Comparison of ENCODE assay signal across 10 cellular contexts in the genomic region with DNA sequence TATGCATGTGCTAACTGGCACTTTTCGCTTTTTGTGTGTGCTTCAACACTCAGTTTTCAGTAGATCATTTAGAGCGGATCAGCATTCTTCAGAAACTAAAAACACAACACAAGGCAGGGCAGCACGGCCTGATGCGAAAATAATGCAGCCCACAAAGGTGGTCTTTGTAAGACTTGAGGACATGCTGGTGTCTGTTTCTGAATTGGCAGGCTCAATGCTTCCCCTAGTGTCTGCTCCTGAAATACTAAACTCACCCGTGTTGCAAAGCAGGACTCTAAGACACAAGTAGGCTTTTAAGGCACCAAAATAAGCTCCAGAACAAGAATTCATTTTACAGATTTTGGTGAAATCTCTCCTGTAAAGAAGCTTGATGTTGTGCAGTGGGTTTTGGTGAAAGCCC.
DNase-seq lines count a peak whose midpoint lies in the region; FAIRE-seq and TF ChIP-seq lines count a peak whose summit lies in the region.
"Had no signal": no experiment of that assay in that cellular context is flagged by ENCODE, and none has a peak within 500 bp of the region (broad histone marks: within the 10 kb centered on the region; RNA-seq: fewer than 3 reads in every experiment).

No MANE protein-coding gene starts in this region.

- DNase-seq in GM06990 (ENCODE audit: extremely low read depth, insufficient read length) (no peak), Karpas-422 (peak; percentile 41), chondrocyte (ENCODE audit: low spot score) (no peak), frontal cortex (ENCODE audit: low spot score in 2 of 2) (no peak), mucosa of gallbladder (ENCODE audit: low spot score) (no peak), kidney tubule cell (ENCODE audit: low spot score) (no peak), NOMO-1 treated with DMSO at 0.1 percent for 48 hours (lab: John Stamatoyannopoulos, UW; ENCODE audit: unreplicated experiment) (no peak)
- DNase-seq: activated CD8-positive, alpha-beta memory T cell treated with anti-CD3 and anti-CD28 coated beads for 24 hours had no signal

- no peaks in the 10 kb centered on the region for H3K9me3 Mint-ChIP-seq in chondrocyte (ENCODE audit: low read depth)

- no peak for TF ChIP-seq EP300 in neural cell (conservative IDR thresholded peaks at IDR 0.05; ENCODE audit: poor library complexity, severe bottlenecking)

- H3K9me2 ChIP-seq in Karpas-422 (replicated peaks; ENCODE audit: insufficient read depth, low read length) (no peaks in the 10 kb centered on the region), neural cell (ENCODE audit: insufficient read depth, low read length) (no peaks in the 10 kb centered on the region)

- H2AFZ ChIP-seq in Karpas-422 (ENCODE audit: low read length) (no peak overlapping the region), neural cell (ENCODE audit: low read depth, low read length) (no peak overlapping the region)

- no peak overlapping the region for H3K27ac Mint-ChIP-seq in chondrocyte (ENCODE audit: unreplicated experiment)

- no peak overlapping the region for H3K4me3 ChIP-seq in GM06990 (replicated peaks; ENCODE audit: low read depth, low read length)
- H3K4me3 ChIP-seq in Karpas-422 (ENCODE audit: low read length) = no peak overlapping the region
- H3K4me3 ChIP-seq in neural cell (ENCODE audit: low read length) = no peak overlapping the region
- H3K4me3 ChIP-seq: K562 had no signal

- peaks cover 4% of the 10 kb centered on the region for H3K27me3 Mint-ChIP-seq in chondrocyte (ENCODE audit: low read depth)

- H3K79me2 ChIP-seq in Karpas-422 (ENCODE audit: low read length) (no peaks in the 10 kb centered on the region), neural cell (replicated peaks; ENCODE audit: insufficient read depth, low read length) (no peaks in the 10 kb centered on the region)

- FAIRE-seq in frontal cortex (lab: Jason Lieb, UNC) = no peak
- FAIRE-seq: K562 had no signal

- TF ChIP-seq CTCF in GM06990 (IDR thresholded peaks at IDR 0.05; ENCODE audit: insufficient read depth, low read length, poor library complexity, severe bottlenecking) (peak; percentile 6), chondrocyte (IDR thresholded peaks at IDR 0.05) (peak; percentile 74), neural cell (IDR thresholded peaks at IDR 0.05; ENCODE audit: poor library complexity, severe bottlenecking) (peak; percentile 57)

- H3K4me1 Mint-ChIP-seq in chondrocyte (ENCODE audit: low read depth) = no peaks in the 10 kb centered on the region

- H3K9me3 ChIP-seq in Karpas-422 (ENCODE audit: low read length) (no peaks in the 10 kb centered on the region), neural cell (ENCODE audit: low read length) (no peaks in the 10 kb centered on the region)

- H3K9ac ChIP-seq in Karpas-422 (ENCODE audit: low read length) = no peak overlapping the region
- H3K9ac ChIP-seq in neural cell (ENCODE audit: low read length) = no peak overlapping the region

- H3K4me2 ChIP-seq in Karpas-422 (ENCODE audit: low read depth, low read length, poor library complexity, severe bottlenecking) = no peak overlapping the region
- no peak overlapping the region for H3K4me2 ChIP-seq in neural cell (ENCODE audit: low read length)

- H3K4me3 Mint-ChIP-seq in chondrocyte (ENCODE audit: unreplicated experiment) = no peak overlapping the region

- no peaks in the 10 kb centered on the region for H3K36me3 ChIP-seq in GM06990 (ENCODE audit: control insufficient read depth, insufficient read depth, low read length)
- no peaks in the 10 kb centered on the region for H3K36me3 ChIP-seq in Karpas-422 (ENCODE audit: insufficient read depth, low read length)
- no peaks in the 10 kb centered on the region for H3K36me3 ChIP-seq in neural cell (ENCODE audit: insufficient read depth, low read length)

- H3K27ac ChIP-seq in Karpas-422 (ENCODE audit: low read length) (no peak overlapping the region), neural cell (ENCODE audit: low read length) (no peak overlapping the region)

- no peaks in the 10 kb centered on the region for H3K27me3 ChIP-seq in GM06990 (replicated peaks; ENCODE audit: control insufficient read depth, insufficient read depth, low read length)
- no peaks in the 10 kb centered on the region for H3K27me3 ChIP-seq in Karpas-422 (ENCODE audit: low read length)
- no peaks in the 10 kb centered on the region for H3K27me3 ChIP-seq in neural cell (ENCODE audit: insufficient read depth, low read depth, low read length)

- H4K20me1 ChIP-seq in Karpas-422 (ENCODE audit: insufficient read depth, low read depth, low read length) (no peaks in the 10 kb centered on the region), neural cell (ENCODE audit: insufficient read depth) (no peaks in the 10 kb centered on the region)

- no peaks in the 10 kb centered on the region for H3K4me1 ChIP-seq in Karpas-422 (ENCODE audit: low read length)

- no peaks in the 10 kb centered on the region for H3K36me3 Mint-ChIP-seq in chondrocyte (ENCODE audit: low read depth)

- TF ChIP-seq RAD21 in neural cell (conservative IDR thresholded peaks at IDR 0.05) = peak; percentile 31

- H3F3A ChIP-seq in neural cell (ENCODE audit: insufficient read depth, low read length, poor library complexity, severe bottlenecking) = no peaks in the 10 kb centered on the region

TF ChIP-seq in neural cell, 6 proteins besides CTCF, POLR2A, EP300 and RAD21:
- TF ChIP-seq EZH2 (IDR thresholded peaks at IDR 0.05; ENCODE audit: borderline replicate concordance, insufficient read depth, low read length, poor library complexity, severe bottlenecking) = no peak
- TF ChIP-seq SMC3 (conservative IDR thresholded peaks at IDR 0.05; ENCODE audit: poor library complexity) = peak; percentile 22

Comparison
In these comparisons a context has a peak if more than half of its experiments do, and no peak if none do; other contexts are left out.
1. CTCF ChIP-seq: peak in every context shown above with its lines; median percentile 74 in chondrocyte; 57 in neural cell; 6 in GM06990.